33 cellular contexts compared by ENCODE assay signal in the genomic region with DNA sequence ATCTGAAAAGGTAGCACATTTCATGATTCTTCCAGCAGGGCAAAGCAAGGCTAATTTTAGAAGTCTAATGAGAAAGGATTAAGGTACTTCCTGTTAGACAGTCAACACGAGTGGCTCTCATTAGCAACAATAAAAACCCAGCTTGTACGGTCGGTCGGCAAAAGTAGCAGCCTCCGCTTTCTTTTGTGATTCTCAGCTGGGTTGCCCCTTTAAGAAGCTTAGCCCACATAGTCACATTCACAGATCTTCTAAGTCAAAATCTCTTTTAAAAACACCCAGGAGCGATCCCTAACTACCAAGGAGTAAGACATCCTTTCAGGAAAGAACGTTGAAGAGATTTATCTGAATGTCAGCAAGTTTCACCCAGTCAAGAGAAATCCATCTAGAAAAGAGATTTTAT.
DNase-seq lines count a peak whose midpoint lies in the region; ATAC-seq and TF ChIP-seq lines count a peak whose summit lies in the region.
"Had no signal": no experiment of that assay in that cellular context is flagged by ENCODE, and none has a peak within 500 bp of the region (broad histone marks: within the 10 kb centered on the region; RNA-seq: fewer than 3 reads in every experiment).

No MANE protein-coding gene starts in this region.

- H3K23me2 ChIP-seq in H9 (ENCODE audit: insufficient read length, low read depth, low read length, poor library complexity, severe bottlenecking) = no peaks in the 10 kb centered on the region

- CTCF ChIA-PET in A673 (lab: Charles Lee) = interaction anchor here (0.6 kb wide), 1 partner anchor 36 kb away, joined by 3 read pairs; no protein-coding TSS in a partner anchor

- no peaks in the 10 kb centered on the region for H3K9me3 ChIP-seq in A673 (ENCODE audit: low read depth, low read length, poor library complexity, severe bottlenecking)
- no peaks in the 10 kb centered on the region for H3K9me3 ChIP-seq in H9 (ENCODE audit: control insufficient read depth, low read depth, low read length)
- no peaks in the 10 kb centered on the region for H3K9me3 ChIP-seq in iPS-18a (ENCODE audit: control insufficient read depth, low read depth, low read length)
- no peaks in the 10 kb centered on the region for H3K9me3 ChIP-seq in T-helper 17 cell (ENCODE audit: control insufficient read depth, low read length, poor library complexity, severe bottlenecking)
- H3K9me3 ChIP-seq: BLaER1, sigmoid colon, SJSA1 had no signal

- no peak overlapping the region for H2AK5ac ChIP-seq in H9 (ENCODE audit: insufficient read length, low read length)

- H3K79me2 ChIP-seq in H9 (ENCODE audit: insufficient read depth, low read length) = no peaks in the 10 kb centered on the region

- H2BK120ac ChIP-seq in H9 (ENCODE audit: low read depth, low read length, poor library complexity, severe bottlenecking) = no peak overlapping the region

- H4K5ac ChIP-seq in H9 (ENCODE audit: insufficient read length, low read depth, low read length) = no peak overlapping the region

- H2BK15ac ChIP-seq in H9 (ENCODE audit: low read depth, low read length) = no peak overlapping the region

- H4K91ac ChIP-seq in H9 (ENCODE audit: insufficient read length, low read depth, low read length) = no peak overlapping the region

- no peak overlapping the region for H2BK5ac ChIP-seq in H9 (ENCODE audit: insufficient read length, low read length)

- no peak overlapping the region for H3K23ac ChIP-seq in H9 (ENCODE audit: insufficient read length, low read depth, low read length)

- ATAC-seq in GM19035 (IDR thresholded peaks at IDR 0.05; ENCODE audit: unreplicated experiment) (no peak), T-helper 17 cell (no peak), HG03354 (IDR thresholded peaks at IDR 0.05; ENCODE audit: poor library complexity, severe bottlenecking, unreplicated experiment) (no peak)
- ATAC-seq: K562; stimulated activated memory B cell treated with anti-CD40 and anti-IgM and Interleukin-4, amounts not matched to agents 10 μg/mL and 1 μg/mL and 100 μg/mL, for 72 hours; T-cell had no signal

- H3K18ac ChIP-seq in H9 (ENCODE audit: insufficient read length, low read depth, low read length) = no peak overlapping the region

- H2BK12ac ChIP-seq in H9 (ENCODE audit: insufficient read length, low read depth, low read length) = no peak overlapping the region

- DNase-seq in A673 (ENCODE audit: low spot score) = peak; percentile 95
- no peak for DNase-seq in H9
- peak; percentile 17 for DNase-seq in NCI-H748 treated with DMSO at 0.1 percent for 48 hours (lab: John Stamatoyannopoulos, UW)
- no peak for DNase-seq in T-helper 17 cell
- no peak for DNase-seq in osteocyte (ENCODE audit: extremely low spot score, unreplicated experiment)
- DNase-seq: activated CD4-positive, alpha-beta T cell treated with anti-CD3 and anti-CD28 coated beads for 1 hour; activated CD8-positive, alpha-beta memory T cell treated with anti-CD3 and anti-CD28 coated beads for 24 hours; activated gamma-delta T cell; activated T-cell treated with anti-CD3 and anti-CD28 coated beads, Interleukin-2, amount 50 U/mL, for 24 hours; COR-L47; dermis blood vessel endothelial cell; DMS79; GDM1; kidney glomerular epithelial cell; NCI-H1105; NCI-H2171 treated with DMSO at 0.1 percent for 48 hours; NCI-H526; nephron progenitor cell; posterior cingulate gyrus; sigmoid colon; stimulated activated CD4-positive, alpha-beta T cell treated with anti-CD3 and anti-CD28 coated beads, Interleukin-4, amount 100 ng/mL, for 4 hours; substantia nigra; T-cell had no signal

- H3T11ph ChIP-seq in H9 (ENCODE audit: low read length) = no peak overlapping the region

- no peaks in the 10 kb centered on the region for H3K79me1 ChIP-seq in H9 (ENCODE audit: insufficient read depth, low read depth, low read length, poor library complexity, severe bottlenecking)

- H3K56ac ChIP-seq in H9 (ENCODE audit: insufficient read length, low read depth, low read length) = no peak overlapping the region

- H3K9me3 Mint-ChIP-seq in H9 = no peaks in the 10 kb centered on the region
- no peaks in the 10 kb centered on the region for H3K9me3 Mint-ChIP-seq in osteocyte (ENCODE audit: unreplicated experiment)
- H3K9me3 Mint-ChIP-seq: activated T-cell treated with anti-CD3 and anti-CD28 coated beads, Interleukin-2, amount 50 U/mL, for 24 hours; central memory CD8-positive, alpha-beta T cell; nephron progenitor cell; stimulated activated memory B cell treated with anti-CD40 and anti-IgM and Interleukin-4, amounts not matched to agents 10 μg/mL and 1 μg/mL and 100 μg/mL, for 72 hours; T-cell; type B pancreatic cell had no signal

- H3K27me3 ChIP-seq in A673 (replicated peaks; ENCODE audit: insufficient read depth, low read depth, low read length, poor library complexity) (no peaks in the 10 kb centered on the region), H9 (ENCODE audit: insufficient read depth, low read length) (no peaks in the 10 kb centered on the region), iPS-18a (ENCODE audit: control insufficient read depth, insufficient read depth, low read length) (no peaks in the 10 kb centered on the region)
- H3K27me3 ChIP-seq: BLaER1, sigmoid colon, SJSA1 had no signal

- H3K36me3 ChIP-seq in A673 (ENCODE audit: insufficient read depth, low read length, poor library complexity, severe bottlenecking) = no peaks in the 10 kb centered on the region
- no peaks in the 10 kb centered on the region for H3K36me3 ChIP-seq in iPS-18a (ENCODE audit: control insufficient read depth, low read depth, low read length)
- H3K36me3 ChIP-seq: BLaER1, sigmoid colon, SJSA1 had no signal

- no peaks in the 10 kb centered on the region for H3K27me3 Mint-ChIP-seq in H9 (ENCODE audit: low read depth)
- H3K27me3 Mint-ChIP-seq in T-helper 17 cell = peaks cover 10% of the 10 kb centered on the region
- H3K27me3 Mint-ChIP-seq in osteocyte (ENCODE audit: unreplicated experiment) = no peaks in the 10 kb centered on the region
- H3K27me3 Mint-ChIP-seq: activated T-cell treated with anti-CD3 and anti-CD28 coated beads, Interleukin-2, amount 50 U/mL, for 24 hours; stimulated activated memory B cell treated with anti-CD40 and anti-IgM and Interleukin-4, amounts not matched to agents 10 μg/mL and 1 μg/mL and 100 μg/mL, for 72 hours had no signal

- H3K4me1 Mint-ChIP-seq in H9 (peaks cover 50 to 64% of the 10 kb centered on the region in 2 experiments), T-helper 17 cell (peaks cover 6% of the 10 kb centered on the region), osteocyte (ENCODE audit: unreplicated experiment) (peaks cover 17% of the 10 kb centered on the region)
- H3K4me1 Mint-ChIP-seq: central memory CD8-positive, alpha-beta T cell; stimulated activated memory B cell treated with anti-CD40 and anti-IgM and Interleukin-4, amounts not matched to agents 10 μg/mL and 1 μg/mL and 100 μg/mL, for 72 hours; T-cell had no signal

- H3K4me3 Mint-ChIP-seq in H9 = no peak overlapping the region; a peak in 1 of 5 replicates
- no peak overlapping the region for H3K4me3 Mint-ChIP-seq in T-helper 17 cell
- no peak overlapping the region for H3K4me3 Mint-ChIP-seq in osteocyte (ENCODE audit: unreplicated experiment)
- H3K4me3 Mint-ChIP-seq: activated T-cell treated with anti-CD3 and anti-CD28 coated beads, Interleukin-2, amount 50 U/mL, for 24 hours; central memory CD8-positive, alpha-beta T cell; nephron progenitor cell; stimulated activated memory B cell treated with anti-CD40 and anti-IgM and Interleukin-4, amounts not matched to agents 10 μg/mL and 1 μg/mL and 100 μg/mL, for 72 hours; T-cell; type B pancreatic cell had no signal

- H2AFZ ChIP-seq in H9 (ENCODE audit: low read length) = no peak overlapping the region

- TF ChIP-seq CTCF in A673 (conservative IDR thresholded peaks at IDR 0.05; ENCODE audit: low read depth, low read length) = no peak
- TF ChIP-seq CTCF in H9 (conservative IDR thresholded peaks at IDR 0.05) = no peak
- no peak for TF ChIP-seq CTCF in osteocyte (IDR thresholded peaks at IDR 0.05)

- no peaks in the 10 kb centered on the region for H4K20me1 ChIP-seq in H9 (ENCODE audit: control insufficient read depth, insufficient read depth, insufficient read length)
- H4K20me1 ChIP-seq: BLaER1 had no signal

- no peak overlapping the region for H3K4ac ChIP-seq in H9 (ENCODE audit: low read depth, low read length)

- intact Hi-C loops in A673 (cut with micrococcal nuclease; ENCODE audit: unreplicated experiment) = loop anchor here (2.0 to 10.0 kb wide), 4 partner anchors 64 to 1844 kb away; partner anchors contain the start of gene PCDH17

- no peak overlapping the region for H3K27ac ChIP-seq in A673 (ENCODE audit: low read depth, low read length, poor library complexity, severe bottlenecking)
- H3K27ac ChIP-seq in H9 (ENCODE audit: insufficient read length, low read depth, low read length) = peak overlapping the region; percentile 43
- peak overlapping the region; percentile 39 for H3K27ac ChIP-seq in iPS-18a (ENCODE audit: low read length)
- H3K27ac ChIP-seq: BLaER1, sigmoid colon, SJSA1 had no signal

- no peaks in the 10 kb centered on the region for H3K36me3 Mint-ChIP-seq in H9 (ENCODE audit: insufficient read depth in 1 of 3, low read depth in 3 of 3)
- no peaks in the 10 kb centered on the region for H3K36me3 Mint-ChIP-seq in T-helper 17 cell (ENCODE audit: low read depth)
- H3K36me3 Mint-ChIP-seq in osteocyte (ENCODE audit: unreplicated experiment) = no peaks in the 10 kb centered on the region
- H3K36me3 Mint-ChIP-seq: stimulated activated memory B cell treated with anti-CD40 and anti-IgM and Interleukin-4, amounts not matched to agents 10 μg/mL and 1 μg/mL and 100 μg/mL, for 72 hours; T-cell; type B pancreatic cell had no signal

- H3K4me1 ChIP-seq in A673 (ENCODE audit: insufficient read depth, low read length, poor library complexity, severe bottlenecking) (peaks cover 66% of the 10 kb centered on the region), H9 (ENCODE audit: insufficient read depth, low read length) (peaks cover 11% of the 10 kb centered on the region), iPS-18a (ENCODE audit: control insufficient read depth, low read depth, low read length) (peaks cover 39% of the 10 kb centered on the region)
- H3K4me1 ChIP-seq: BLaER1, SJSA1 had no signal

- H3K27ac Mint-ChIP-seq in H9 (peak overlapping the region; percentile 0 to 96 (median 89); a peak in 6 of 7 replicates), T-helper 17 cell (no peak overlapping the region), osteocyte (ENCODE audit: unreplicated experiment) (no peak overlapping the region)
- H3K27ac Mint-ChIP-seq: activated T-cell treated with anti-CD3 and anti-CD28 coated beads, Interleukin-2, amount 50 U/mL, for 24 hours; nephron progenitor cell; stimulated activated memory B cell treated with anti-CD40 and anti-IgM and Interleukin-4, amounts not matched to agents 10 μg/mL and 1 μg/mL and 100 μg/mL, for 72 hours; T-cell; type B pancreatic cell had no signal

- no peak overlapping the region for H2BK20ac ChIP-seq in H9 (ENCODE audit: low read depth, low read length, poor library complexity, severe bottlenecking)

- H3K4me3 ChIP-seq in A673 (ENCODE audit: low read depth, low read length, poor library complexity, severe bottlenecking) (no peak overlapping the region), iPS-18a (ENCODE audit: low read length) (peak overlapping the region; percentile 13)
- H3K4me3 ChIP-seq: BLaER1, K562, lung, sigmoid colon, SJSA1 had no signal

- H3K9ac ChIP-seq in H9 (ENCODE audit: extremely low read depth, insufficient read length, low read length) (no peak overlapping the region), iPS-18a (ENCODE audit: low read length) (no peak overlapping the region)
- H3K9ac ChIP-seq: BLaER1 had no signal

- no peak overlapping the region for H3K4me2 ChIP-seq in H9 (ENCODE audit: insufficient read depth, insufficient read length, low read length)
- H3K4me2 ChIP-seq: BLaER1 had no signal

- no peak overlapping the region for H3K14ac ChIP-seq in H9 (ENCODE audit: insufficient read depth, low read length)

- no peak overlapping the region for H4K8ac ChIP-seq in H9 (replicated peaks; ENCODE audit: insufficient read length, low read depth, low read length)

- POLR2A ChIA-PET in A673 (lab: Charles Lee; ENCODE audit: low non-redundant PET) = no interaction called here

- WGBS in H9 (ENCODE audit: extremely low coverage, insufficient read length, low lambda C conversion rate) = no CpG with 5 or more reads among the region's 7 CpGs

- BruUV-seq in A673 (replicated peaks; lab: Mats Ljungman, UMichigan) = no TSS peak

Comparison
In these comparisons a context has a peak if more than half of its experiments do, and no peak if none do; other contexts are left out.
1. DNase-seq: peak in A673 (single experiment) and NCI-H748 treated with DMSO at 0.1 percent for 48 hours (single experiment); none in H9 (single experiment), T-helper 17 cell (0 of 3) and osteocyte (single experiment).
2. H3K27ac Mint-ChIP-seq: peak in H9 (3 of 3); none in T-helper 17 cell (single experiment) and osteocyte (single experiment).